In the genomic region with DNA sequence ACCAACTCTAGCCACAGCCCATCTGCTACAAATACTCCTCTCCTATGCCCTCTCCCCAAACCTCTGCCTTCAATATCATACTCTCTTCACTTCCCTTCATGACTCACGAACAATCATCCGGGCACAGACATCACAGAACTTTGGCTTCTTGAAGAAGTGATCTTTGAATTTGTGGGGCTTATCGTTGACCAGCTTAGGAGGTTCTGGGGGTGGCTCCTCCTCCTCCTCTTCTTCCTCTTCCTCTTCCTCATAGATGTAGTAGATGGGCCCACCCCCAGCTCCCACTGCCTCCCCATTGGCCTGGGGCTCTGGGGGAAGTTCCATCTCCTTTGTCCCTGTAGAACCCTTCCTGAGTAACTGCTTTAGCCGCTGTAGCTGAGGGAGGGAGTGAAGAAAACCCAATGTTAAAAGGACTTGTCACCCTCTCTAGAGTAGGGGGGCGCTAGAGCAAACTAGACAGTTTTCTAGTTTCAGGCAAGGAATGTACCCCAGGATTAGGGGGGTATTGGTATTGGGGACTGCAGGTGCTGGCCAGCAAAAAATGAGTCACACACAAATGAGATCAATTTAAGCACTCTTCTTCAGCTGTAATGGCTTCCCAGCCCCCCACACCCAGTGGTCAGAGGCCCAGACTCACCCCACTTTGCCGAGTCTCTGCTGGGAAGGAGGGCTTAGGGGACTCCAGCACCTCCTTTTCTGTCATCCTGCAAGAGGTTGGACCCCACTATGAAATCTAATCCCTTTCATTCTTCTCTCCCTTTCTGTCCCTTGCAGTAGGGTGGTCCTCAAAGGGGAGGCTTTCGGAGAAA, we compare ENCODE assay signal across 12 cellular contexts. TPM values are rescaled to one million over a fixed set of nuclear protein-coding genes. Genes with fewer than 3 reads are reported as not detected.
DNase-seq lines count a peak whose midpoint lies in the region; ATAC-seq, FAIRE-seq and TF ChIP-seq lines count a peak whose summit lies in the region.
"Had no signal": no experiment of that assay in that cellular context is flagged by ENCODE, and none has a peak within 500 bp of the region (broad histone marks: within the 10 kb centered on the region; RNA-seq: fewer than 3 reads in every experiment).

No MANE protein-coding gene starts in this region.

- H3K4me3 Mint-ChIP-seq in activated CD4-positive, alpha-beta T cell treated with anti-CD3 and anti-CD28 coated beads, Interleukin-2, amount 10 ng/mL, durations not matched to agents 7 days and 5 days: peak overlapping the region; percentile 18
- H3K4me3 Mint-ChIP-seq in stimulated activated effector memory CD8-positive, alpha-beta T cell treated with anti-CD3 and anti-CD28 coated beads, Interleukin-12 subunit alpha, Interleukin-12 subunit beta, amount 100 ng/mL, for 72 hours: no peak overlapping the region

- peak; percentile 59 for ATAC-seq in K562
- no peak for ATAC-seq in stimulated activated effector memory CD8-positive, alpha-beta T cell treated with anti-CD3 and anti-CD28 coated beads, Interleukin-12 subunit alpha, Interleukin-12 subunit beta, amount 100 ng/mL, for 72 hours
- ATAC-seq in GM21447 (IDR thresholded peaks at IDR 0.05; ENCODE audit: unreplicated experiment): no peak
- ATAC-seq in GM19328 (IDR thresholded peaks at IDR 0.05; ENCODE audit: unreplicated experiment): no peak

- H3K9ac ChIP-seq in K562 (ENCODE audit: insufficient read depth in 1 of 2, low read depth in 2 of 2, low read length in 2 of 2): peak overlapping the region; percentile 17 to 59; a peak in 1 of 4 replicates

- TF ChIP-seq POLR2A in K562 (conservative IDR thresholded peaks at IDR 0.05) (no peak), prostate gland (IDR thresholded peaks at IDR 0.05) (no peak)

- no peak for TF ChIP-seq EP300 in K562 (IDR thresholded peaks at IDR 0.05; ENCODE audit: low read length)

- no peak overlapping the region for H3K4me3 ChIP-seq in K562
- H3K4me3 ChIP-seq in prostate gland: no peak overlapping the region
- H3K4me3 ChIP-seq: hepatocyte, PC-9, vagina had no signal

- H4K20me1 ChIP-seq in K562 (replicated peaks; ENCODE audit: control insufficient read depth, insufficient read depth, low read length): no peaks in the 10 kb centered on the region

- no peaks in the 10 kb centered on the region for H3K27me3 ChIP-seq in K562 (ENCODE audit: control insufficient read depth in 2 of 2, insufficient read depth in 2 of 2, low read length in 2 of 2)
- no peaks in the 10 kb centered on the region for H3K27me3 ChIP-seq in prostate gland (replicated peaks; ENCODE audit: insufficient read depth)
- H3K27me3 ChIP-seq: hepatocyte, vagina had no signal

- no TSS peak for BruUV-seq in K562 (replicated peaks; lab: Mats Ljungman, UMichigan)

- H3K4me2 ChIP-seq in K562 (ENCODE audit: insufficient read depth, low read length): peak overlapping the region; percentile 16
- H3K4me2 ChIP-seq: hepatocyte, PC-9 had no signal

- no peak for DNase-seq in activated CD4-positive, alpha-beta T cell treated with anti-CD3 and anti-CD28 coated beads, Interleukin-2, amount 10 ng/mL, durations not matched to agents 7 days and 5 days
- DNase-seq in activated CD4-positive, alpha-beta T cell treated with anti-CD3 and anti-CD28 coated beads for 48 hours: no peak
- DNase-seq in NOMO-1 treated with dmso at 0.1 percent for 144 hours (lab: John Stamatoyannopoulos, UW; ENCODE audit: unreplicated experiment) (peak; percentile 88), K562 (ENCODE audit: extremely low read depth in 1 of 4, low spot score in 3 of 4) (peak; percentile 71 to 76 (median 72)), prostate gland (ENCODE audit: low spot score) (no peak)
- DNase-seq in stimulated activated effector memory CD8-positive, alpha-beta T cell treated with anti-CD3 and anti-CD28 coated beads, Interleukin-12 subunit alpha, Interleukin-12 subunit beta, amount 100 ng/mL, for 72 hours (ENCODE audit: low spot score in 2 of 2): no peak
- DNase-seq: mesenchymal stem cell, PC-9 had no signal

- TF ChIP-seq CTCF in K562 (IDR thresholded peaks at IDR 0.05 in 2 of 3, conservative IDR thresholded peaks at IDR 0.05 in 1 of 3; ENCODE audit: insufficient read depth in 2 of 3, low read depth in 1 of 3, low read length in 3 of 3) (peak; percentile 15 to 33 (median 20); a peak in 3 of 6 replicates), prostate gland (IDR thresholded peaks at IDR 0.05) (no peak)

- intact Hi-C loops in K562 (cut with micrococcal nuclease) (loop anchor here (10.0 kb wide), 1 partner anchor 124 kb away; the partner anchor contains the start of gene LRP1), prostate gland (cut with DNase I) (loop anchor here (5.0 kb wide), 1 partner anchor 482 kb away; no protein-coding TSS in a partner anchor)

- peak overlapping the region; percentile 67 for H2AFZ ChIP-seq in K562 (ENCODE audit: low read depth, low read length)
- H2AFZ ChIP-seq: hepatocyte, PC-9 had no signal

- POLR2A ChIA-PET in activated CD4-positive, alpha-beta T cell treated with anti-CD3 and anti-CD28 coated beads, Interleukin-2, amount 10 ng/mL, durations not matched to agents 7 days and 5 days (lab: Charles Lee): no interaction called here
- POLR2A ChIA-PET in K562 (lab: Yijun Ruan, JAX): interaction anchor here (0.6 to 1.4 kb wide), 4 partner anchors 12 to 206 kb away, joined by 3 to 5 read pairs (median 3); partner anchors contain the start of gene INHBE

- WGBS in K562 (ENCODE audit: insufficient coverage, low coverage, missing lambda C conversion rate): 19% methylated on average over 7 of the region's 7 CpGs
- WGBS in prostate gland: 82% methylated on average over 7 of the region's 7 CpGs

- H3K36me3 ChIP-seq in K562 (ENCODE audit: control insufficient read depth, insufficient read depth, low read length) (no peaks in the 10 kb centered on the region), prostate gland (no peaks in the 10 kb centered on the region)
- H3K36me3 ChIP-seq: vagina had no signal

- peaks cover 9% of the 10 kb centered on the region for H3K4me1 Mint-ChIP-seq in activated CD4-positive, alpha-beta T cell treated with anti-CD3 and anti-CD28 coated beads, Interleukin-2, amount 10 ng/mL, durations not matched to agents 7 days and 5 days
- peaks cover 3% of the 10 kb centered on the region for H3K4me1 Mint-ChIP-seq in stimulated activated effector memory CD8-positive, alpha-beta T cell treated with anti-CD3 and anti-CD28 coated beads, Interleukin-12 subunit alpha, Interleukin-12 subunit beta, amount 100 ng/mL, for 72 hours

- CTCF ChIA-PET in activated CD4-positive, alpha-beta T cell treated with anti-CD3 and anti-CD28 coated beads, Interleukin-2, amount 10 ng/mL, durations not matched to agents 7 days and 5 days (lab: Charles Lee): interaction anchor here (0.6 to 18.3 kb wide), 6 partner anchors 10 to 1801 kb away, joined by 3 to 332 read pairs (median 4); partner anchors contain the start of genes GLI1 and SHMT2
- CTCF ChIA-PET in K562 (lab: Yijun Ruan, JAX; ENCODE audit: low intra/inter-chr PET ratio): interaction anchor here (1.1 kb wide), 1 partner anchor 213 kb away, joined by 4 read pairs; no protein-coding TSS in a partner anchor

- no peaks in the 10 kb centered on the region for H3K9me1 ChIP-seq in K562 (ENCODE audit: control insufficient read depth, insufficient read depth, low read length)

- H3K27me3 Mint-ChIP-seq in activated CD4-positive, alpha-beta T cell treated with anti-CD3 and anti-CD28 coated beads, Interleukin-2, amount 10 ng/mL, durations not matched to agents 7 days and 5 days: no peaks in the 10 kb centered on the region

- in situ Hi-C loops in K562 (cut with MboI): no loop called here

- peak overlapping the region; percentile 5 for H3K27ac Mint-ChIP-seq in activated CD4-positive, alpha-beta T cell treated with anti-CD3 and anti-CD28 coated beads, Interleukin-2, amount 10 ng/mL, durations not matched to agents 7 days and 5 days
- H3K27ac Mint-ChIP-seq in stimulated activated effector memory CD8-positive, alpha-beta T cell treated with anti-CD3 and anti-CD28 coated beads, Interleukin-12 subunit alpha, Interleukin-12 subunit beta, amount 100 ng/mL, for 72 hours: peak overlapping the region; percentile 7

- FAIRE-seq in K562 (lab: Jason Lieb, UNC): peak; percentile 93

- peaks cover 2% of the 10 kb centered on the region for H3K36me3 Mint-ChIP-seq in activated CD4-positive, alpha-beta T cell treated with anti-CD3 and anti-CD28 coated beads, Interleukin-2, amount 10 ng/mL, durations not matched to agents 7 days and 5 days (ENCODE audit: low read depth)
- peaks cover 9% of the 10 kb centered on the region for H3K36me3 Mint-ChIP-seq in stimulated activated effector memory CD8-positive, alpha-beta T cell treated with anti-CD3 and anti-CD28 coated beads, Interleukin-12 subunit alpha, Interleukin-12 subunit beta, amount 100 ng/mL, for 72 hours

- H3K27ac ChIP-seq in K562 (ENCODE audit: extremely low read depth, low read depth, low read length): peak overlapping the region; percentile 4; the same call in 1 of the 3 replicates
- H3K27ac ChIP-seq in prostate gland: no peak overlapping the region
- H3K27ac ChIP-seq: hepatocyte, PC-9, vagina had no signal

- H3K9me3 Mint-ChIP-seq in activated CD4-positive, alpha-beta T cell treated with anti-CD3 and anti-CD28 coated beads, Interleukin-2, amount 10 ng/mL, durations not matched to agents 7 days and 5 days: no peaks in the 10 kb centered on the region
- H3K9me3 Mint-ChIP-seq in stimulated activated effector memory CD8-positive, alpha-beta T cell treated with anti-CD3 and anti-CD28 coated beads, Interleukin-12 subunit alpha, Interleukin-12 subunit beta, amount 100 ng/mL, for 72 hours: no peaks in the 10 kb centered on the region

- H3K9me3 ChIP-seq in K562 (replicated peaks; ENCODE audit: control insufficient read depth, insufficient read depth, low read depth, low read length) (no peaks in the 10 kb centered on the region), prostate gland (no peaks in the 10 kb centered on the region)
- H3K9me3 ChIP-seq: vagina had no signal

- H3K4me1 ChIP-seq in K562 (replicated peaks in 1 of 2; ENCODE audit: control insufficient read depth in 2 of 2, insufficient read depth in 2 of 2, low read length in 2 of 2) (peaks cover 13 to 14% of the 10 kb centered on the region in 2 experiments), prostate gland (replicated peaks) (no peaks in the 10 kb centered on the region)
- H3K4me1 ChIP-seq: vagina had no signal

- no peaks in the 10 kb centered on the region for H3K79me2 ChIP-seq in K562 (ENCODE audit: control insufficient read depth, insufficient read depth, low read length)
- H3K79me2 ChIP-seq: hepatocyte had no signal

- no peak for TF ChIP-seq RAD21 in K562 (CRISPR knock-in tag; conservative IDR thresholded peaks at IDR 0.05 in 1 of 2, IDR thresholded peaks at IDR 0.05 in 1 of 2)

RNA-seq across cellular contexts. Expression of gene STAC3, which starts 1.8 kb away (rescaled TPM):
- total RNA-seq in activated CD4-positive, alpha-beta T cell treated with anti-CD3 and anti-CD28 coated beads, Interleukin-2, amount 10 ng/mL, durations not matched to agents 7 days and 5 days: 1 to 10 TPM; 5.1 to 5.2 TPM
- total RNA-seq in K562 (2011; cell fraction: chromatin; rRNA removed; ENCODE audit: low replicate concordance): 7.4 and 7.7 TPM in 2 replicates
- total RNA-seq in K562 (2011; cell fraction: nucleolus; rRNA removed): 3.8 and 5.3 TPM in 2 replicates
- total RNA-seq in K562 (2011; cell fraction: nucleoplasm; rRNA removed): 4.4 and 6.1 TPM in 2 replicates
- total RNA-seq in K562 (2014; rRNA removed) (2.3 and 2.7 TPM in 2 replicates), K562 (2014; rRNA removed; fragmentation: Illumina TruSeq; extraction: Trizol) (2.4 and 2.7 TPM in 2 replicates), K562 (2015; rRNA removed; fragmentation: Illumina TruSeq; extraction: Trizol) (3.3 and 3.5 TPM in 2 replicates), K562 (2021) (3.5 and 4.6 TPM in 2 replicates), prostate gland (10 to 100 TPM in 1 of 2 donors, 1 to 10 TPM in 1; 4.8 to 20.9 TPM)
- polyA plus RNA-seq in K562 (2011; rRNA removed) (4.0 and 5.6 TPM in 2 replicates), K562 (2014; fragmentation: Illumina TruSeq; extraction: Trizol) (6.2 and 7.3 TPM in 2 replicates), K562 (2014; fragmentation: Nextera tagmentation; extraction: Ambion mirVana) (under 1 TPM; 0.45 to 0.46 TPM), K562 (2014; rRNA removed) (4.8 and 6.4 TPM in 2 replicates)
- polyA plus RNA-seq in K562 (2011; cell fraction: cytosol; rRNA removed): 1.9 and 3.3 TPM in 2 replicates
- 6.3 and 11.3 TPM in 2 replicates for polyA plus RNA-seq in K562 (2011; cell fraction: nucleus; rRNA removed)
- 7.5 and 8.5 TPM in 2 replicates for polyA plus RNA-seq in K562 (2012)
- 3.2 TPM in 2 replicates for polyA minus RNA-seq in K562 (2011; rRNA and poly(A)+ RNA removed)
- polyA minus RNA-seq in K562 (2011; cell fraction: cytosol; rRNA and poly(A)+ RNA removed): 1.0 and 1.5 TPM in 2 replicates
- 1.3 and 3.9 TPM in 2 replicates for polyA minus RNA-seq in K562 (2011; cell fraction: nucleus; rRNA and poly(A)+ RNA removed)

RNA-seq across cellular contexts. Expression of gene SHMT2, which starts 19.6 kb away (rescaled TPM):
- 100 to 1,000 TPM; 137 to 141 TPM for total RNA-seq in activated CD4-positive, alpha-beta T cell treated with anti-CD3 and anti-CD28 coated beads, Interleukin-2, amount 10 ng/mL, durations not matched to agents 7 days and 5 days
- total RNA-seq in K562 (2011; cell fraction: chromatin; rRNA removed; ENCODE audit: low replicate concordance): 95.6 and 251 TPM in 2 replicates
- total RNA-seq in K562 (2011; cell fraction: nucleolus; rRNA removed): 199 and 247 TPM in 2 replicates
- 115 and 136 TPM in 2 replicates for total RNA-seq in K562 (2011; cell fraction: nucleoplasm; rRNA removed)
- 194 and 217 TPM in 2 replicates for total RNA-seq in K562 (2014; rRNA removed)
- total RNA-seq in K562 (2014; rRNA removed; fragmentation: Illumina TruSeq; extraction: Trizol): 76.9 and 92.0 TPM in 2 replicates
- 115 and 119 TPM in 2 replicates for total RNA-seq in K562 (2015; rRNA removed; fragmentation: Illumina TruSeq; extraction: Trizol)
- total RNA-seq in K562 (2021): 227 and 243 TPM in 2 replicates
- polyA plus RNA-seq in K562 (2011; rRNA removed): 84.6 and 226 TPM in 2 replicates
- polyA plus RNA-seq in K562 (2011; cell fraction: cytosol; rRNA removed): 268 and 390 TPM in 2 replicates
- polyA plus RNA-seq in K562 (2011; cell fraction: nucleus; rRNA removed): 341 and 344 TPM in 2 replicates
- 190 and 549 TPM in 2 replicates for polyA plus RNA-seq in K562 (2012)
- 319 and 377 TPM in 2 replicates for polyA plus RNA-seq in K562 (2014; fragmentation: Illumina TruSeq; extraction: Trizol)
- polyA plus RNA-seq in K562 (2014; fragmentation: Nextera tagmentation; extraction: Ambion mirVana): 10 to 100 TPM; 46.1 to 81.5 TPM
- polyA plus RNA-seq in K562 (2014; rRNA removed): 154 and 158 TPM in 2 replicates
- 95.0 and 99.1 TPM in 2 replicates for polyA minus RNA-seq in K562 (2011; rRNA and poly(A)+ RNA removed)
- 155 and 228 TPM in 2 replicates for polyA minus RNA-seq in K562 (2011; cell fraction: cytosol; rRNA and poly(A)+ RNA removed)
- 97.1 and 133 TPM in 2 replicates for polyA minus RNA-seq in K562 (2011; cell fraction: nucleus; rRNA and poly(A)+ RNA removed)
- 10 to 100 TPM; 49.6 to 51.4 TPM for total RNA-seq in prostate gland

RNA-seq across cellular contexts. Expression of gene NXPH4, which starts 32.5 kb away (rescaled TPM):
- under 1 TPM; 0.29 to 0.32 TPM for total RNA-seq in activated CD4-positive, alpha-beta T cell treated with anti-CD3 and anti-CD28 coated beads, Interleukin-2, amount 10 ng/mL, durations not matched to agents 7 days and 5 days
- 1.7 and 4.4 TPM in 2 replicates for total RNA-seq in K562 (2011; cell fraction: chromatin; rRNA removed; ENCODE audit: low replicate concordance)
- total RNA-seq in K562 (2011; cell fraction: nucleolus; rRNA removed): 4.7 and 5.7 TPM in 2 replicates
- 5.1 and 6.6 TPM in 2 replicates for total RNA-seq in K562 (2011; cell fraction: nucleoplasm; rRNA removed)
- 1.0 and 1.4 TPM in 2 replicates for total RNA-seq in K562 (2014; rRNA removed)
- 0.22 TPM in 1 of 2 replicates, not detected in the other for total RNA-seq in K562 (2014; rRNA removed; fragmentation: Illumina TruSeq; extraction: Trizol)
- total RNA-seq in K562 (2015; rRNA removed; fragmentation: Illumina TruSeq; extraction: Trizol): 0.19 TPM in 1 of 2 replicates, not detected in the other
- 2.2 and 2.7 TPM in 2 replicates for total RNA-seq in K562 (2021)
- 0.49 and 1.7 TPM in 2 replicates for polyA plus RNA-seq in K562 (2011; rRNA removed)
- polyA plus RNA-seq in K562 (2011; cell fraction: cytosol; rRNA removed): 0.59 and 0.91 TPM in 2 replicates
- 2.4 and 3.4 TPM in 2 replicates for polyA plus RNA-seq in K562 (2011; cell fraction: nucleus; rRNA removed)
- polyA plus RNA-seq in K562 (2012): 2.7 and 7.2 TPM in 2 replicates
- polyA plus RNA-seq in K562 (2014; fragmentation: Illumina TruSeq; extraction: Trizol): 1.1 and 1.9 TPM in 2 replicates
- not detected for polyA plus RNA-seq in K562 (2014; fragmentation: Nextera tagmentation; extraction: Ambion mirVana)
- polyA plus RNA-seq in K562 (2014; rRNA removed): 1.1 and 1.3 TPM in 2 replicates
- polyA minus RNA-seq in K562 (2011; rRNA and poly(A)+ RNA removed): 0.30 TPM in 1 of 2 replicates, not detected in the other
- polyA minus RNA-seq in K562 (2011; cell fraction: cytosol; rRNA and poly(A)+ RNA removed): 3.2 and 4.1 TPM in 2 replicates
- polyA minus RNA-seq in K562 (2011; cell fraction: nucleus; rRNA and poly(A)+ RNA removed): 0.67 and 1.00 TPM in 2 replicates
- total RNA-seq in prostate gland: 10 to 100 TPM; 10.2 to 18.1 TPM

Comparison
In these comparisons a context has a peak if more than half of its experiments do, and no peak if none do; other contexts are left out.
1. DNase-seq: peak in NOMO-1 treated with dmso at 0.1 percent for 144 hours (single experiment) and K562 (4 of 4); none in activated CD4-positive, alpha-beta T cell treated with anti-CD3 and anti-CD28 coated beads, Interleukin-2, amount 10 ng/mL, durations not matched to agents 7 days and 5 days (single experiment), activated CD4-positive, alpha-beta T cell treated with anti-CD3 and anti-CD28 coated beads for 48 hours (single experiment), stimulated activated effector memory CD8-positive, alpha-beta T cell treated with anti-CD3 and anti-CD28 coated beads, Interleukin-12 subunit alpha, Interleukin-12 subunit beta, amount 100 ng/mL, for 72 hours (0 of 2) and prostate gland (single experiment).
2. CTCF ChIP-seq: peak in K562 (3 of 3); none in prostate gland (0 of 4).